Comparison of ENCODE assay signal across 38 cellular contexts in the genomic region with DNA sequence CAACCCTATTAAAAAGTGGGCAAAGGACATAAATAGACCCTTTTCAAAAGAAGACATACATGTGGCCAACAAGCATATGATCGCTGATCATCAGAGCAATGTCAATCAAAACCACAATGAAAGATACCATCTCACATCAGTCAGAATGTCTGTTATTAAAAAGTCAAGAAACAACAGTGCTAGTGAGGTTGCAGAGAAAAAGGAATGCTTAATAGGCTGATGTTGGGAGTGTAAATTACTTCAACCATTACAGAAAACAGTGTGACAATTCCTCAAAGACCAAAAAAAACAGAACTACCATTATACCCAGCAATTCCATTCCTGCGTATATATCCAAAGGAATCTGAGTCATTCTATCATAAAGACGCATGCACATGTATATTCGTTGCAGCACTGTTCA. TPM values are rescaled to one million over a fixed set of nuclear protein-coding genes. Genes with fewer than 3 reads are reported as not detected.
"Had no signal": no experiment of that assay in that cellular context is flagged by ENCODE, and none has a peak within 500 bp of the region (broad histone marks: within the 10 kb centered on the region; RNA-seq: fewer than 3 reads in every experiment).

No MANE protein-coding gene starts in this region.

- DNase-seq: Karpas-422, Kasumi-1, MG63, MM.1S, MV-4-11, NCI-H1048, NCI-H1092, NCI-H1092 treated with DMSO at 0.1 percent for 48 hours, NCI-H1105, NCI-H1105 treated with DMSO at 0.1 percent for 48 hours, NCI-H1417, NCI-H1417 treated with DMSO at 0.1 percent for 48 hours, NCI-H1436, NCI-H1436 treated with DMSO at 0.1 percent for 48 hours, NCI-H146, NCI-H1694, NCI-H1694 treated with DMSO at 0.1 percent for 48 hours, NCI-H187, NCI-H187 treated with DMSO at 0.1 percent for 48 hours, NCI-H1930, NCI-H2029, NCI-H2029 treated with DMSO at 0.1 percent for 48 hours, NCI-H2081, NCI-H2081 treated with DMSO at 0.1 percent for 48 hours, NCI-H2107, NCI-H2171, NCI-H2171 treated with DMSO at 0.1 percent for 48 hours, NCI-H2227 treated with DMSO at 0.1 percent for 48 hours, NCI-H226, NCI-H345, NCI-H446, NCI-H446 treated with DMSO at 0.1 percent for 48 hours, NCI-H510A, NCI-H510A treated with DMSO at 0.1 percent for 48 hours, NCI-H524, NCI-H524 treated with DMSO at 0.1 percent for 48 hours had no signal

RNA-seq across cellular contexts. Expression of a gene that starts 13.2 kb away (rescaled TPM):
- total RNA-seq: M059J, MCF 10A had no signal
